9 cellular contexts compared by ENCODE assay signal in genomic region chr1:171252482-171252881, GRCh38. TPM values are rescaled to one million over a fixed set of nuclear protein-coding genes. Genes with fewer than 3 reads are reported as not detected.
DNase-seq lines count a peak whose midpoint lies in the region; ATAC-seq and TF ChIP-seq lines count a peak whose summit lies in the region.
"Had no signal": no experiment of that assay in that cellular context is flagged by ENCODE, and none has a peak within 500 bp of the region (broad histone marks: within the 10 kb centered on the region; RNA-seq: fewer than 3 reads in every experiment).

No MANE protein-coding gene starts in this region.

- H3K36me3 ChIP-seq in spleen (no peaks in the 10 kb centered on the region), testis (ENCODE audit: low read depth, missing control alignments) (no peaks in the 10 kb centered on the region)

- TF ChIP-seq CTCF in spleen (IDR thresholded peaks at IDR 0.05 in 8 of 11, conservative IDR thresholded peaks at IDR 0.05 in 3 of 11) (no peak), testis (IDR thresholded peaks at IDR 0.05) (no peak)

- H3K27ac ChIP-seq in spleen (peak overlapping the region in 2 of 8 donors; percentile 18 to 38), testis (no peak overlapping the region)

- H3K9me3 ChIP-seq in spleen (no peaks in the 10 kb centered on the region), testis (no peaks in the 10 kb centered on the region)

- intact Hi-C loops in activated CD4-positive, alpha-beta T cell treated with anti-CD3 and anti-CD28 coated beads, Interleukin-2, amount 10 ng/mL, durations not matched to agents 24 days and 14 days (cut with micrococcal nuclease), result no loop called here
- intact Hi-C loops in spleen (cut with DNase I; ENCODE audit: low total_unique reads), result no loop called here
- intact Hi-C loops in testis (cut with DNase I; ENCODE audit: low total_unique reads), result no loop called here

- H3K27me3 ChIP-seq in spleen (replicated peaks in 1 of 7), result peaks cover 0 to 62% (median 6%) of the 10 kb centered on the region in 7 donors
- H3K27me3 ChIP-seq in testis, result no peaks in the 10 kb centered on the region

- no peaks in the 10 kb centered on the region for H3K36me3 Mint-ChIP-seq in activated CD4-positive, alpha-beta T cell treated with anti-CD3 and anti-CD28 coated beads, Interleukin-2, amount 10 ng/mL, durations not matched to agents 24 days and 14 days (ENCODE audit: low read depth)

- H3K4me1 ChIP-seq in spleen (peaks cover 0 to 20% (median 7%) of the 10 kb centered on the region in 6 donors), testis (no peaks in the 10 kb centered on the region)

- H3K4me3 ChIP-seq in spleen (no peak overlapping the region), testis (no peak overlapping the region)

- no peaks in the 10 kb centered on the region for H3K9me3 Mint-ChIP-seq in activated CD4-positive, alpha-beta T cell treated with anti-CD3 and anti-CD28 coated beads, Interleukin-2, amount 10 ng/mL, durations not matched to agents 24 days and 14 days

- H3K4me1 Mint-ChIP-seq in activated CD4-positive, alpha-beta T cell treated with anti-CD3 and anti-CD28 coated beads, Interleukin-2, amount 10 ng/mL, durations not matched to agents 24 days and 14 days, result peaks cover 10% of the 10 kb centered on the region

- H3K27me3 Mint-ChIP-seq in activated CD4-positive, alpha-beta T cell treated with anti-CD3 and anti-CD28 coated beads, Interleukin-2, amount 10 ng/mL, durations not matched to agents 24 days and 14 days, result peaks cover 59% of the 10 kb centered on the region

- TF ChIP-seq POLR2A in spleen (IDR thresholded peaks at IDR 0.05) (no peak), testis (IDR thresholded peaks at IDR 0.05) (no peak)

- 48 to 61% (median 56%) methylated on average over 5 of the region's 5 CpGs for WGBS in spleen, 5 donors
- WGBS in testis, 2 donors, result 90 to 92% methylated on average over 5 of the region's 5 CpGs

- DNase-seq in activated CD4-positive, alpha-beta T cell treated with anti-CD3 and anti-CD28 coated beads, Interleukin-2, amount 10 ng/mL, durations not matched to agents 24 days and 14 days, result peak; percentile 56
- no peak for DNase-seq in activated CD4-positive, alpha-beta T cell treated with anti-CD3 and anti-CD28 coated beads, Interleukin-2, amount 50 U/mL, for 4 hours
- DNase-seq in NCI-H187 (lab: John Stamatoyannopoulos, UW), result peak; percentile 26 to 48
- peak; percentile 78 for DNase-seq in spleen
- DNase-seq in NOMO-1 treated with DMSO at 0.1 percent for 48 hours (lab: John Stamatoyannopoulos, UW; ENCODE audit: unreplicated experiment), result no peak
- DNase-seq in testis, result no peak
- DNase-seq in stimulated activated CD8-positive, alpha-beta memory T cell treated with anti-CD3 and anti-CD28 coated beads, Interleukin-4, amount 100 ng/mL, for 48 hours, result no peak
- DNase-seq: activated effector memory CD4-positive, alpha-beta T cell treated with anti-CD3 and anti-CD28 coated beads, Interleukin-2, amount 50 U/mL, for 16 hours had no signal

- H3K4me3 Mint-ChIP-seq in activated CD4-positive, alpha-beta T cell treated with anti-CD3 and anti-CD28 coated beads, Interleukin-2, amount 10 ng/mL, durations not matched to agents 24 days and 14 days, result peak overlapping the region; percentile 58

- no peak overlapping the region for H3K27ac Mint-ChIP-seq in activated CD4-positive, alpha-beta T cell treated with anti-CD3 and anti-CD28 coated beads, Interleukin-2, amount 10 ng/mL, durations not matched to agents 24 days and 14 days

- peak; percentile 93 for ATAC-seq in HG02588 (IDR thresholded peaks at IDR 0.05; ENCODE audit: unreplicated experiment)

RNA-seq across cellular contexts. Expression of gene FMO1, which starts 4.2 kb away (rescaled TPM):
- total RNA-seq in activated CD4-positive, alpha-beta T cell treated with anti-CD3 and anti-CD28 coated beads, Interleukin-2, amount 10 ng/mL, durations not matched to agents 24 days and 14 days, result not detected in 2 replicates
- total RNA-seq in spleen (not detected), testis (1 to 10 TPM in 1 of 2 donors, not detected in 1; 1.7 TPM)
- polyA plus RNA-seq in spleen (under 1 TPM; 0.17 to 0.30 (median 0.22) TPM), testis (ENCODE audit: insufficient read depth, low read depth, low replicate concordance) (3.7 TPM)

Comparison
In these comparisons a context has a peak if more than half of its experiments do, and no peak if none do; other contexts are left out.
1. DNase-seq: peak in activated CD4-positive, alpha-beta T cell treated with anti-CD3 and anti-CD28 coated beads, Interleukin-2, amount 10 ng/mL, durations not matched to agents 24 days and 14 days (single experiment), NCI-H187 (2 of 2) and spleen (single experiment); none in activated CD4-positive, alpha-beta T cell treated with anti-CD3 and anti-CD28 coated beads, Interleukin-2, amount 50 U/mL, for 4 hours (0 of 2), NOMO-1 treated with DMSO at 0.1 percent for 48 hours (single experiment), testis (single experiment) and stimulated activated CD8-positive, alpha-beta memory T cell treated with anti-CD3 and anti-CD28 coated beads, Interleukin-4, amount 100 ng/mL, for 48 hours (single experiment).